Comparison of ENCODE assay signal across 24 cellular contexts in the genomic region with DNA sequence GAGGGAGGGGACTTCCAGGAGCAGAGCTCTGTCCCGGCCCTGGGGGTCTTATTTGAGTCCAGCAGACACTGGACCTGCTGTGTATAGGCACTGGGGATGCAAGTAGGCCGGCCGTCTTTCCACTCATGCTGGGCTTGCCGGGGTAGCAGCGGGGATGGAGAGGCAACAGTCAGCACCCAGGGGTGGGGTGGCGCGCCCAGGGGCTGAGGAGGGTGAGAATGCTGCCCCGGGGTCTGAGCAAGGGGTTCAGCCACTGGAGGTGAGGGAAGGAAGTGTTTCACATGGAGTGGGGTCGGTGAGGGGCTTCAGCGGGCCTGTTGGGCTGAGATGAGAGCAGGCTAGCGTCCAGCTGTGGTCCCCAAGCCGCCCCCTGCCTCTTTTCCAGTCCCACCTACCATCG.
A peak's percentile ranks its signal among the peaks of the same experiment; 100 is the strongest.
DNase-seq lines count a peak whose midpoint lies in the region; ATAC-seq, FAIRE-seq and TF ChIP-seq lines count a peak whose summit lies in the region.
"Had no signal": no experiment of that assay in that cellular context is flagged by ENCODE, and none has a peak within 500 bp of the region (broad histone marks: within the 10 kb centered on the region; RNA-seq: fewer than 3 reads in every experiment).

No MANE protein-coding gene starts in this region.

- no peak for FAIRE-seq in kidney (lab: Jason Lieb, UNC)
- FAIRE-seq: A549, D721Med, G401.6, GM12891, GM19239 had no signal

- H3K9me3 Mint-ChIP-seq in osteocyte (ENCODE audit: unreplicated experiment): no peaks in the 10 kb centered on the region
- peaks cover 0 to 2% of the 10 kb centered on the region in 2 donors for H3K9me3 Mint-ChIP-seq in stimulated activated naive B cell treated with anti-CD40 and anti-IgM and Interleukin-4, amounts not matched to agents 10 μg/mL and 1 μg/mL and 100 μg/mL, for 72 hours
- H3K9me3 Mint-ChIP-seq: CD4-positive, alpha-beta T cell; CD8-positive, alpha-beta T cell had no signal

- no peak overlapping the region for H3K9ac ChIP-seq in kidney (ENCODE audit: low read length in 2 of 2)
- H3K9ac ChIP-seq: BLaER1 treated with 17β-estradiol and CSF1 and Interleukin-3, amounts not matched to agents 10 nM and 100 nM had no signal

- no peak overlapping the region for H3K4me3 ChIP-seq in kidney (ENCODE audit: low read length in 2 of 2)
- H3K4me3 ChIP-seq: A549; BLaER1 treated with 17β-estradiol and CSF1 and Interleukin-3, amounts not matched to agents 10 nM and 100 nM had no signal

- TF ChIP-seq CTCF in kidney (IDR thresholded peaks at IDR 0.05; ENCODE audit: borderline replicate concordance, extremely low read depth, insufficient read depth) (no peak), osteocyte (IDR thresholded peaks at IDR 0.05) (no peak), GM13976 (IDR thresholded peaks at IDR 0.05; ENCODE audit: borderline replicate concordance, control extremely low read depth, extremely low read depth, insufficient read depth, missing control alignments) (no peak)

- intact Hi-C loops in Right ventricle myocardium inferior (cut with DNase I): no loop called here
- intact Hi-C loops in cardiac septum (cut with DNase I): no loop called here
- intact Hi-C loops in kidney (cut with DNase I): no loop called here

- H3K27me3 Mint-ChIP-seq in osteocyte (ENCODE audit: unreplicated experiment): peaks cover 15% of the 10 kb centered on the region
- peaks cover 0 to 6% of the 10 kb centered on the region in 2 donors for H3K27me3 Mint-ChIP-seq in stimulated activated naive B cell treated with anti-CD40 and anti-IgM and Interleukin-4, amounts not matched to agents 10 μg/mL and 1 μg/mL and 100 μg/mL, for 72 hours
- H3K27me3 Mint-ChIP-seq: B cell; CD4-positive, alpha-beta T cell had no signal

- no peaks in the 10 kb centered on the region for H3K4me1 ChIP-seq in kidney (ENCODE audit: control insufficient read depth in 1 of 2, insufficient read depth in 1 of 2, low read depth in 1 of 2, low read length in 2 of 2)
- H3K4me1 ChIP-seq: A549, Caco-2 had no signal

- H3K4me3 Mint-ChIP-seq in osteocyte (ENCODE audit: unreplicated experiment): no peak overlapping the region
- H3K4me3 Mint-ChIP-seq in stimulated activated naive B cell treated with anti-CD40 and anti-IgM and Interleukin-4, amounts not matched to agents 10 μg/mL and 1 μg/mL and 100 μg/mL, for 72 hours: no peak overlapping the region
- H3K4me3 Mint-ChIP-seq: B cell; CD4-positive, alpha-beta T cell; CD8-positive, alpha-beta T cell had no signal

- TF ChIP-seq POLR2A in GM18505 (IDR thresholded peaks at IDR 0.05; ENCODE audit: borderline replicate concordance, extremely low read depth, insufficient read depth, insufficient read length): no peak

- H3K36me3 ChIP-seq in kidney (ENCODE audit: control insufficient read depth in 1 of 2, insufficient read depth in 2 of 2, low read length in 2 of 2): no peaks in the 10 kb centered on the region
- H3K36me3 ChIP-seq: BLaER1 treated with 17β-estradiol and CSF1 and Interleukin-3, amounts not matched to agents 10 nM and 100 nM had no signal

- no peak overlapping the region for H3K27ac Mint-ChIP-seq in osteocyte (ENCODE audit: unreplicated experiment)
- peak overlapping the region; percentile 17 for H3K27ac Mint-ChIP-seq in stimulated activated naive B cell treated with anti-CD40 and anti-IgM and Interleukin-4, amounts not matched to agents 10 μg/mL and 1 μg/mL and 100 μg/mL, for 72 hours
- H3K27ac Mint-ChIP-seq: CD4-positive, alpha-beta T cell; CD8-positive, alpha-beta T cell had no signal

- H3K9me3 ChIP-seq in kidney (ENCODE audit: control insufficient read depth in 1 of 2, low read length in 2 of 2): no peaks in the 10 kb centered on the region
- H3K9me3 ChIP-seq: A549, Caco-2 had no signal

- in situ Hi-C loops in GM13976 (cut with MboI; ENCODE audit: low sequenced_read_pairs, unreplicated experiment): no loop called here

- no peak overlapping the region for H3K27ac ChIP-seq in kidney (ENCODE audit: low read depth in 2 of 2, low read length in 2 of 2)
- H3K27ac ChIP-seq: 22Rv1; A549; BLaER1 treated with 17β-estradiol and CSF1 and Interleukin-3, amounts not matched to agents 10 nM and 100 nM; C4-2B had no signal

- peak; percentile 25 for DNase-seq in Right ventricle myocardium inferior (ENCODE audit: missing footprints)
- DNase-seq in cardiac septum (ENCODE audit: low spot score): no peak
- peak; percentile 47 for DNase-seq in kidney
- peak; percentile 84 for DNase-seq in osteocyte (ENCODE audit: extremely low spot score, unreplicated experiment)
- no peak for DNase-seq in stimulated activated naive B cell treated with anti-CD40 and anti-IgM and Interleukin-4, amounts not matched to agents 10 μg/mL and 1 μg/mL and 100 μg/mL, for 72 hours
- no peak for DNase-seq in activated CD8-positive, alpha-beta memory T cell treated with anti-CD3 and anti-CD28 coated beads, Interleukin-2, amount 50 U/mL, for 48 hours
- DNase-seq in GM13976 (ENCODE audit: low spot score): no peak
- DNase-seq: AML-193; Caco-2; Calu3; CD4-positive, alpha-beta T cell; CD8-positive, alpha-beta T cell; DMS79 treated with DMSO at 0.1 percent for 48 hours; GF-D8 had no signal

- H3K4me1 Mint-ChIP-seq in osteocyte (ENCODE audit: unreplicated experiment): no peaks in the 10 kb centered on the region
- peaks cover 7 to 16% of the 10 kb centered on the region in 2 donors for H3K4me1 Mint-ChIP-seq in stimulated activated naive B cell treated with anti-CD40 and anti-IgM and Interleukin-4, amounts not matched to agents 10 μg/mL and 1 μg/mL and 100 μg/mL, for 72 hours

- no peaks in the 10 kb centered on the region for H3K36me3 Mint-ChIP-seq in osteocyte (ENCODE audit: unreplicated experiment)
- H3K36me3 Mint-ChIP-seq in stimulated activated naive B cell treated with anti-CD40 and anti-IgM and Interleukin-4, amounts not matched to agents 10 μg/mL and 1 μg/mL and 100 μg/mL, for 72 hours: no peaks in the 10 kb centered on the region
- H3K36me3 Mint-ChIP-seq: CD8-positive, alpha-beta T cell had no signal

- ATAC-seq in Right ventricle myocardium inferior (no peak), GM18505 (IDR thresholded peaks at IDR 0.05; ENCODE audit: unreplicated experiment) (no peak)
- ATAC-seq in stimulated activated naive B cell treated with anti-CD40 and anti-IgM and Interleukin-4, amounts not matched to agents 10 μg/mL and 1 μg/mL and 100 μg/mL, for 72 hours (replicated peaks): no peak
- ATAC-seq: CD8-positive, alpha-beta T cell had no signal

Comparison
In these comparisons a context has a peak if more than half of its experiments do, and no peak if none do; other contexts are left out.
1. DNase-seq: peak in Right ventricle myocardium inferior (single experiment), kidney (single experiment) and osteocyte (single experiment); none in cardiac septum (single experiment), stimulated activated naive B cell treated with anti-CD40 and anti-IgM and Interleukin-4, amounts not matched to agents 10 μg/mL and 1 μg/mL and 100 μg/mL, for 72 hours (single experiment), activated CD8-positive, alpha-beta memory T cell treated with anti-CD3 and anti-CD28 coated beads, Interleukin-2, amount 50 U/mL, for 48 hours (single experiment) and GM13976 (single experiment).